ENCODE assay signal across 9 cellular contexts in genomic region chr16:72927199-72928088, GRCh38.
DNase-seq lines count a peak whose midpoint lies in the region; ATAC-seq and TF ChIP-seq lines count a peak whose summit lies in the region.
"Had no signal": no experiment of that assay in that cellular context is flagged by ENCODE, and none has a peak within 500 bp of the region (broad histone marks: within the 10 kb centered on the region; RNA-seq: fewer than 3 reads in every experiment).

No MANE protein-coding gene starts in this region.

- TF ChIP-seq CTCF in HEK293 (tag by site-specific recombination; IDR thresholded peaks at IDR 0.05) (no peak; the same call in 1 of the 2 replicates), choroid plexus epithelial cell (conservative IDR thresholded peaks at IDR 0.05; ENCODE audit: low read depth, low read length) (no peak), spleen (IDR thresholded peaks at IDR 0.05 in 8 of 11, conservative IDR thresholded peaks at IDR 0.05 in 3 of 11) (no peak)

- H3K27ac ChIP-seq in HEK293 (ENCODE audit: extremely low read depth, low read depth, low read length) (peak overlapping the region; percentile 60; the same call in 1 of the 2 replicates), spleen (no peak overlapping the region)
- H3K27ac ChIP-seq: hepatocyte had no signal

- no peaks in the 10 kb centered on the region for H3K9me3 Mint-ChIP-seq in activated CD8-positive, alpha-beta memory T cell treated with anti-CD3 and anti-CD28 coated beads, Interleukin-2, amount 10 ng/mL, durations not matched to agents 7 days and 5 days (ENCODE audit: low read depth)
- H3K9me3 Mint-ChIP-seq: activated B cell treated with CpG ODN at 0.5 μM for 24 hours had no signal

- no peaks in the 10 kb centered on the region for H3K27me3 ChIP-seq in spleen (replicated peaks in 1 of 7)
- H3K27me3 ChIP-seq: hepatocyte had no signal

- peak overlapping the region; percentile 2; the same call in 1 of the 2 replicates for H3K4me3 ChIP-seq in HEK293 (ENCODE audit: low read depth, low read length)
- H3K4me3 ChIP-seq in choroid plexus epithelial cell (ENCODE audit: low read depth, low read length): no peak overlapping the region
- no peak overlapping the region for H3K4me3 ChIP-seq in spleen
- H3K4me3 ChIP-seq: hepatocyte had no signal

- no peaks in the 10 kb centered on the region for H3K9me3 ChIP-seq in HEK293 (ENCODE audit: control insufficient read depth, insufficient read depth, low read depth, low read length)
- H3K9me3 ChIP-seq in spleen: no peaks in the 10 kb centered on the region

- 60 to 78% (median 69%) methylated on average over 22 to 26 of the region's 26 CpGs for WGBS in spleen, 5 donors

- H3K4me1 ChIP-seq in HEK293 (ENCODE audit: control insufficient read depth, insufficient read depth, low read length) (peaks cover 26% of the 10 kb centered on the region), spleen (peaks cover 0 to 33% (median 13%) of the 10 kb centered on the region in 6 donors)

- TF ChIP-seq POLR2A in spleen (IDR thresholded peaks at IDR 0.05): no peak

- peaks cover 5% of the 10 kb centered on the region for H3K4me1 Mint-ChIP-seq in activated CD8-positive, alpha-beta memory T cell treated with anti-CD3 and anti-CD28 coated beads, Interleukin-2, amount 10 ng/mL, durations not matched to agents 7 days and 5 days

- intact Hi-C loops in spleen (cut with DNase I; ENCODE audit: low total_unique reads): no loop called here

- no peaks in the 10 kb centered on the region for H3K36me3 ChIP-seq in HEK293 (ENCODE audit: control insufficient read depth in 2 of 2, insufficient read depth in 1 of 2, low read length in 2 of 2)
- H3K36me3 ChIP-seq in spleen: no peaks in the 10 kb centered on the region

- H3K4me3 Mint-ChIP-seq in activated CD8-positive, alpha-beta memory T cell treated with anti-CD3 and anti-CD28 coated beads, Interleukin-2, amount 10 ng/mL, durations not matched to agents 7 days and 5 days: no peak overlapping the region
- H3K4me3 Mint-ChIP-seq: activated B cell treated with CpG ODN at 0.5 μM for 24 hours had no signal

- ATAC-seq in activated CD8-positive, alpha-beta memory T cell treated with anti-CD3 and anti-CD28 coated beads, Interleukin-2, amount 10 ng/mL, durations not matched to agents 7 days and 5 days: no peak

- peaks cover 1% of the 10 kb centered on the region for H3K36me3 Mint-ChIP-seq in activated CD8-positive, alpha-beta memory T cell treated with anti-CD3 and anti-CD28 coated beads, Interleukin-2, amount 10 ng/mL, durations not matched to agents 7 days and 5 days

- H3K27me3 Mint-ChIP-seq in activated CD8-positive, alpha-beta memory T cell treated with anti-CD3 and anti-CD28 coated beads, Interleukin-2, amount 10 ng/mL, durations not matched to agents 7 days and 5 days: no peaks in the 10 kb centered on the region
- H3K27me3 Mint-ChIP-seq: activated B cell treated with CpG ODN at 0.5 μM for 24 hours had no signal

- CTCF ChIA-PET in HEK293 (lab: Yijun Ruan, JAX): interaction anchor here (0.6 kb wide), 1 partner anchor 68 kb away, joined by 4 read pairs; no protein-coding TSS in a partner anchor
- CTCF ChIA-PET in activated CD8-positive, alpha-beta memory T cell treated with anti-CD3 and anti-CD28 coated beads, Interleukin-2, amount 10 ng/mL, durations not matched to agents 7 days and 5 days (lab: Charles Lee): no interaction called here

- DNase-seq in NCI-H510A treated with DMSO at 0.1 percent for 48 hours (lab: John Stamatoyannopoulos, UW) (peak; percentile 78), choroid plexus epithelial cell (ENCODE audit: low read depth) (peak; percentile 90), spleen (peak; percentile 71), DMS114 treated with DMSO at 0.1 percent for 48 hours (lab: John Stamatoyannopoulos, UW; ENCODE audit: unreplicated experiment) (no peak), dermis blood vessel endothelial cell (no peak)
- DNase-seq in activated CD8-positive, alpha-beta memory T cell treated with anti-CD3 and anti-CD28 coated beads, Interleukin-2, amount 10 ng/mL, durations not matched to agents 7 days and 5 days: no peak
- DNase-seq: activated B cell treated with CpG ODN at 0.5 μM for 24 hours had no signal

- H3K27ac Mint-ChIP-seq in activated CD8-positive, alpha-beta memory T cell treated with anti-CD3 and anti-CD28 coated beads, Interleukin-2, amount 10 ng/mL, durations not matched to agents 7 days and 5 days: no peak overlapping the region
- H3K27ac Mint-ChIP-seq: activated B cell treated with CpG ODN at 0.5 μM for 24 hours had no signal

- POLR2A ChIA-PET in HEK293 (lab: Yijun Ruan, JAX): no interaction called here

TF ChIP-seq in HEK293, 187 proteins besides CTCF, POLR2A, EP300 and RAD21 (continues in another document):
- TF ChIP-seq ZNF792 (tag by site-specific recombination; IDR thresholded peaks at IDR 0.05) (peak; percentile 39; the same call in 1 of the 2 replicates), ZNF449 (tag by site-specific recombination; IDR thresholded peaks at IDR 0.05) (peak; percentile 69), REPIN1 (tag by site-specific recombination; IDR thresholded peaks at IDR 0.05; ENCODE audit: low read depth) (no peak), ZBTB17 (tag by site-specific recombination; IDR thresholded peaks at IDR 0.05) (peak; percentile 84), MEIS1 (CRISPR knock-in tag; IDR thresholded peaks at IDR 0.05; ENCODE audit: borderline replicate concordance) (peak; percentile 63; the same call in 1 of the 2 replicates), ZNF10 (tag by site-specific recombination; IDR thresholded peaks at IDR 0.05) (peak; percentile 68; the same call in 1 of the 2 replicates), ZNF433 (tag by site-specific recombination; IDR thresholded peaks at IDR 0.05; ENCODE audit: low read depth) (no peak), ZNF426 (tag by site-specific recombination; IDR thresholded peaks at IDR 0.05) (no peak), ZNF391 (tag by site-specific recombination; IDR thresholded peaks at IDR 0.05; ENCODE audit: borderline replicate concordance, low read depth) (peak; percentile 92; the same call in 1 of the 2 replicates), YY2 (tag by site-specific recombination; IDR thresholded peaks at IDR 0.05) (0 out of 2 replicates have a peak, but pooled peaks have one; percentile 23), GLI2 (tag by site-specific recombination; IDR thresholded peaks at IDR 0.05; ENCODE audit: borderline replicate concordance, low read depth) (peak; percentile 66; the same call in 1 of the 2 replicates)
- TF ChIP-seq, protein P1, sequence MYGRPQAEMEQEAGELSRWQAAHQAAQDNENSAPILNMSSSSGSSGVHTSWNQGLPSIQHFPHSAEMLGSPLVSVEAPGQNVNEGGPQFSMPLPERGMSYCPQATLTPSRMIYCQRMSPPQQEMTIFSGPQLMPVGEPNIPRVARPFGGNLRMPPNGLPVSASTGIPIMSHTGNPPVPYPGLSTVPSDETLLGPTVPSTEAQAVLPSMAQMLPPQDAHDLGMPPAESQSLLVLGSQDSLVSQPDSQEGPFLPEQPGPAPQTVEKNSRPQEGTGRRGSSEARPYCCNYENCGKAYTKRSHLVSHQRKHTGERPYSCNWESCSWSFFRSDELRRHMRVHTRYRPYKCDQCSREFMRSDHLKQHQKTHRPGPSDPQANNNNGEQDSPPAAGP (tag by site-specific recombination; IDR thresholded peaks at IDR 0.05): peak; percentile 97
- TF ChIP-seq, protein P2, sequence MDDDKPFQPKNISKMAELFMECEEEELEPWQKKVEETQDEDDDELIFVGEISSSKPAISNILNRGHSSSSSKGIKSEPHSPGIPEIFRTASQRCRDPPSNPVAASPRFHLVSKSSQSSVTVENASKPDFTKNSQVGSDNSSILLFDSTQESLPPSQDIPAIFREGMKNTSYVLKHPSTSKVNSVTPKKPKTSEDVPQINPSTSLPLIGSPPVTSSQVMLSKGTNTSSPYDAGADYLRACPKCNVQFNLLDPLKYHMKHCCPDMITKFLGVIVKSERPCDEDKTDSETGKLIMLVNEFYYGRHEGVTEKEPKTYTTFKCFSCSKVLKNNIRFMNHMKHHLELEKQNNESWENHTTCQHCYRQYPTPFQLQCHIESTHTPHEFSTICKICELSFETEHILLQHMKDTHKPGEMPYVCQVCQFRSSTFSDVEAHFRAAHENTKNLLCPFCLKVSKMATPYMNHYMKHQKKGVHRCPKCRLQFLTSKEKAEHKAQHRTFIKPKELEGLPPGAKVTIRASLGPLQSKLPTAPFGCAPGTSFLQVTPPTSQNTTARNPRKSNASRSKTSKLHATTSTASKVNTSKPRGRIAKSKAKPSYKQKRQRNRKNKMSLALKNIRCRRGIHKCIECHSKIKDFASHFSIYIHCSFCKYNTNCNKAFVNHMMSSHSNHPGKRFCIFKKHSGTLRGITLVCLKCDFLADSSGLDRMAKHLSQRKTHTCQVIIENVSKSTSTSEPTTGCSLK (tag by site-specific recombination; IDR thresholded peaks at IDR 0.05): no peak
- TF ChIP-seq, protein P3, sequence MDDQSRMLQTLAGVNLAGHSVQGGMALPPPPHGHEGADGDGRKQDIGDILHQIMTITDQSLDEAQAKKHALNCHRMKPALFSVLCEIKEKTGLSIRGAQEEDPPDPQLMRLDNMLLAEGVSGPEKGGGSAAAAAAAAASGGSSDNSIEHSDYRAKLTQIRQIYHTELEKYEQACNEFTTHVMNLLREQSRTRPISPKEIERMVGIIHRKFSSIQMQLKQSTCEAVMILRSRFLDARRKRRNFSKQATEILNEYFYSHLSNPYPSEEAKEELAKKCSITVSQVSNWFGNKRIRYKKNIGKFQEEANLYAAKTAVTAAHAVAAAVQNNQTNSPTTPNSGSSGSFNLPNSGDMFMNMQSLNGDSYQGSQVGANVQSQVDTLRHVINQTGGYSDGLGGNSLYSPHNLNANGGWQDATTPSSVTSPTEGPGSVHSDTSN (CRISPR knock-in tag; IDR thresholded peaks at IDR 0.05): no peak

Comparison
In these comparisons a context has a peak if more than half of its experiments do, and no peak if none do; other contexts are left out.
1. DNase-seq: peak in NCI-H510A treated with DMSO at 0.1 percent for 48 hours (single experiment), choroid plexus epithelial cell (single experiment) and spleen (single experiment); none in DMS114 treated with DMSO at 0.1 percent for 48 hours (single experiment), dermis blood vessel endothelial cell (single experiment) and activated CD8-positive, alpha-beta memory T cell treated with anti-CD3 and anti-CD28 coated beads, Interleukin-2, amount 10 ng/mL, durations not matched to agents 7 days and 5 days (single experiment).